9 cellular contexts compared by ENCODE assay signal in the genomic region with DNA sequence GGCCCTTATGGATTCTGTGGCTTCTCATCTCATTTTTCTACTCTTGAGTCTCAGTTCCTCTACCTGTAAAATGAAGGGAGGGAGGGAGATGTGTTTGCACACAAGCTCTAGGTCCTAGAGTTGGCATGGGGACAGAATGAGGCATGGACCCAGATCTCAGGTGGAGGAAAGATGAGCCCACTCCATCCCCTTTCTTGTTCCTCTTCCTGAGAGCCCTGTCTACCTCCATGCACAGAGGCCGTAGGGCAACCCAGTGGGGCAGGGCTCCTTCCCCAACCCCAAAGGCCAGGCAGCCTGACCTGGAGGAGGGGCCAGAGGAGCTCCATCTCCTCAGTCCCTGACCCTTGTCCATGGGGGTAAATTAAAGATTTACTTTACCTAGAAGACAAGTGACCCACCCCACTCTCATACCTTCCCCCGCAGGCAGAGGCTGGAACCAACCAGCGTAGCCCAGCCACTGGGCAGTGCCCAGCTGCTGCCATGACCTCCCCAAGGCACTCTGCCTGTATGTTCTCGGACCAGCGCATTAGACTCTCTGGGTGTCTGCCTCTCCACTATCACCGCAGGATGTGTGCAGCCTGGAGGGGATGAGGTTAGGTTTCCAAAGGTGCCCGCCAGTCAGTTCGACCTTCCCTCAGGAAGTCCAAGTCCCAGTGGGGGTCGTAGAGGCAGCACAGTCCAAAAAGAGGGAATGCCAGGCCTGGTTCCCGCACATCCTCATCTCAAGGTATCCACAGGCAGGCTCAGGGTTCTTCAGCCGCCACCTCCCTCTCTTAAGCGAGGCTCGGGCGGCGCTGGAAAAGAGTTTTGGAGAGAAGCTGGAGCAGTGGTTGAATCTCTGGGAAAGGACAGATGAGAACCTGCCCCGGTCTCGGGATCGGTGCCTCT. TPM values are rescaled to one million over a fixed set of nuclear protein-coding genes. Genes with fewer than 3 reads are reported as not detected.
DNase-seq lines count a peak whose midpoint lies in the region; ATAC-seq lines count a peak whose summit lies in the region.
"Had no signal": no experiment of that assay in that cellular context is flagged by ENCODE, and none has a peak within 500 bp of the region (broad histone marks: within the 10 kb centered on the region; RNA-seq: fewer than 3 reads in every experiment).

No MANE protein-coding gene starts in this region.

- peak overlapping the region; percentile 9 for H3K4me3 ChIP-seq in mucosa of stomach (ENCODE audit: low read length)

- H3K9me3 ChIP-seq in mucosa of stomach (ENCODE audit: control insufficient read depth, low read length): no peaks in the 10 kb centered on the region

- no peaks in the 10 kb centered on the region for H3K27me3 ChIP-seq in mucosa of stomach (ENCODE audit: control insufficient read depth, insufficient read depth, low read length)

- peaks cover 54% of the 10 kb centered on the region for H3K4me1 ChIP-seq in mucosa of stomach (ENCODE audit: control insufficient read depth, insufficient read depth, low read length)

- peak overlapping the region; percentile 88 for H3K9ac ChIP-seq in mucosa of stomach (ENCODE audit: low read length)

- DNase-seq in NCI-H2029 (lab: John Stamatoyannopoulos, UW) (peak; percentile 40), NCI-H2196 treated with DMSO at 0.1 percent for 48 hours (lab: John Stamatoyannopoulos, UW; ENCODE audit: unreplicated experiment) (no peak), occipital lobe (lab: John Stamatoyannopoulos, UW) (no peak), NCI-H1436 treated with DMSO at 0.1 percent for 48 hours (lab: John Stamatoyannopoulos, UW) (no peak)

- ATAC-seq in GM18511 (IDR thresholded peaks at IDR 0.05; ENCODE audit: unreplicated experiment) (peak; percentile 1), GM19035 (IDR thresholded peaks at IDR 0.05; ENCODE audit: unreplicated experiment) (no peak)

- H3K36me3 ChIP-seq in mucosa of stomach (ENCODE audit: control insufficient read depth, insufficient read depth, low read length): peaks cover 4% of the 10 kb centered on the region

- peak overlapping the region; percentile 58 for H3K27ac ChIP-seq in cingulate gyrus (ENCODE audit: low read depth, low read length)

RNA-seq across cellular contexts. Expression of gene SMTN, which starts 3.0 kb away (rescaled TPM):
- 9.8 TPM for total RNA-seq in occipital lobe

RNA-seq across cellular contexts. Expression of gene SELENOM, which starts 23.2 kb away (rescaled TPM):
- 13.9 TPM for total RNA-seq in occipital lobe

RNA-seq across cellular contexts. Expression of gene INPP5J, which starts 38.6 kb away (rescaled TPM):
- total RNA-seq in occipital lobe: 0.78 TPM
- total RNA-seq: T-helper 1 cell treated with Interleukin-12 subunit alpha and Interleukin-12 subunit beta and Interleukin-4 antibody, amounts not matched to agents 30 ng/mL and 1 ng/mL, for 36 hours had no signal

RNA-seq across cellular contexts. Expression of gene PLA2G3, which starts 56.1 kb away (rescaled TPM):
- not detected for total RNA-seq in occipital lobe
- total RNA-seq: T-helper 1 cell treated with Interleukin-12 subunit alpha and Interleukin-12 subunit beta and Interleukin-4 antibody, amounts not matched to agents 30 ng/mL and 1 ng/mL, for 36 hours had no signal
